ENCODE assay signal across 19 cellular contexts in the genomic region with DNA sequence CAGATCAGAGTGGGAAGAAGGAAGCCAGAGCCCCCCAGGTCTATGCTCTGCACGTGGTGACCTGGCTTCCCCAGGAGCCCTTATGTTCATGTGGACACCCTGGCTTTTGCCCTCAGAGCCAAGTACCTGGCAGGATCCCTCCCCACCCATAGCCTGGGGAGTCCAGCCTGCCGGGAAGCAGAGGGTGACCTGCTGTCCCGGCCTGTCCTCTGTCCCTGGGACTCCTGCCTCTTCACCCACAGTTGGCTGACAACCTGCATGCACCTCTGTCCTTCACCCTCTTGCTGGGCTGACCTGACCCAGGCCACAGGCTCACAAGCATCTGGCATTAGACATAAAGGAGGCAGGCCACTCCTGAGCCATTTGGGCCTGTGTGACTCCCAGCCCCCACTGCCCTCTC.
"Had no signal": no experiment of that assay in that cellular context is flagged by ENCODE, and none has a peak within 500 bp of the region (broad histone marks: within the 10 kb centered on the region; RNA-seq: fewer than 3 reads in every experiment).

No MANE protein-coding gene starts in this region.

- H3K4me1 ChIP-seq: left ventricle myocardium inferior, thyroid gland had no signal

- FAIRE-seq: endometrium had no signal

- H3K27ac ChIP-seq: left ventricle myocardium inferior, thyroid gland had no signal

- H3K27me3 ChIP-seq: thyroid gland had no signal

- H3K4me3 ChIP-seq: left ventricle myocardium inferior, thyroid gland had no signal

- H3K36me3 ChIP-seq: left ventricle myocardium inferior, thyroid gland had no signal

- DNase-seq: activated B cell treated with CpG ODN at 0.5 μM for 24 hours; activated CD4-positive, alpha-beta T cell treated with anti-CD3 and anti-CD28 coated beads for 36 hours; activated CD4-positive, alpha-beta T cell treated with anti-CD3 and anti-CD28 coated beads, Interleukin-2, amount 50 U/mL, for 4 hours; activated CD8-positive, alpha-beta memory T cell treated with anti-CD3 and anti-CD28 coated beads, Interleukin-2, amount 50 U/mL, for 48 hours; activated naive CD4-positive, alpha-beta T cell; activated naive CD8-positive, alpha-beta T cell treated with anti-CD3 and anti-CD28 coated beads, Interleukin-2, amount 10 ng/mL, durations not matched to agents 7 days and 5 days; activated T-cell treated with anti-CD3 and anti-CD28 coated beads, Interleukin-2, amount 50 U/mL, for 4 hours; cerebellar nuclear complex; effector CD4-positive, alpha-beta T cell; foreskin fibroblast; immature natural killer cell; kidney glomerular epithelial cell; left ventricle myocardium inferior; stimulated activated CD4-positive, alpha-beta T cell treated with anti-CD3 and anti-CD28 coated beads, Interleukin-4, amount 100 ng/mL, for 24 hours; stimulated activated naive CD8-positive, alpha-beta T cell treated with anti-CD3 and anti-CD28 coated beads, Interleukin-15, Interleukin-2, amounts not matched to agents 100 U/mL and 50 U/mL, for 24 hours; T-helper 1 cell; T-helper 9 cell; thyroid gland had no signal

- H3K9me3 ChIP-seq: left ventricle myocardium inferior, thyroid gland had no signal

- ATAC-seq: activated CD4-positive, alpha-beta T cell treated with anti-CD3 and anti-CD28 coated beads for 36 hours; activated T-cell treated with anti-CD3 and anti-CD28 coated beads, Interleukin-2, amount 50 U/mL, for 4 hours; stimulated activated naive CD8-positive, alpha-beta T cell treated with anti-CD3 and anti-CD28 coated beads, Interleukin-15, Interleukin-2, amounts not matched to agents 100 U/mL and 50 U/mL, for 24 hours had no signal
